Comparison of ENCODE assay signal across 8 cellular contexts in the genomic region with DNA sequence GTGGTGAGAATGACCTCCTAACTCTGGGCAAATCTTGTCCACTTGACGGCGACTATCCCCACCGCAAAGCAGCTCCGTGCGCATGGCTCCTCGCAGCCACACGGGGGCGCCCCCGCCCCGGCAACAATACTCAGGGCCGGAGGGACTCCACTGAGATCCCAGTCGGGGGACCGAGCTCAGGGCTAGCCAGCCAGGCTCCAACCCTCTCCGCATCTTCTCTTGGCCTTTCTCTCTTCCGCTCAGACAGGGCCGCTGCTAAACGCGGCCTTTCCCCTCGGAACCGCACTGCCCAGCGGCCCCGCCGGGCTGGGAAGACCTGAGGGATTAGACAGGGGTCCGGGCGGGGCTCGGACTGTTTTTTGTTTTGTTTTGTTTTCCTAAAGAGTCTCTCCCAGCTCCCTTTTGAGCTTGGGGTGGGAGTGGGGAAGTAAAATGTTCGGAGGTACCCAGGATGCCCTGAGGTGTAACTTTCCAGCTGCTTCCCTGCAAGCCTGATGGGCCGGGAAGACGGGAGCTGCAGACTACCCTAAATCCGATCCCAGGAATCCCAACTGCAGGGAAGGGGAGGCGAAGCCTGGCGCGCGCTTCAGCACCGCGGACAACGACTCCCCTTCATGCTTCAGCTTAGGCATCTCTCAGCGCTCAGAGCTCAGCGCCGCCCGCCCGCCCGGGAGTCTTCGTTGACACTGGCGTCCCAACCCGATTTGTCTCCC. TPM values are rescaled to one million over a fixed set of nuclear protein-coding genes. Genes with fewer than 3 reads are reported as not detected.
DNase-seq lines count a peak whose midpoint lies in the region; ATAC-seq, FAIRE-seq and TF ChIP-seq lines count a peak whose summit lies in the region.

No MANE protein-coding gene starts in this region.

- H3K9me3 ChIP-seq in CD4-positive, alpha-beta T cell (ENCODE audit: control insufficient read depth, low read length) = no peaks in the 10 kb centered on the region
- no peaks in the 10 kb centered on the region for H3K9me3 ChIP-seq in OCI-LY3 (ENCODE audit: insufficient read depth, low read length)
- no peaks in the 10 kb centered on the region for H3K9me3 ChIP-seq in mucosa of stomach (ENCODE audit: control insufficient read depth, low read length)

- H3K4me2 ChIP-seq in OCI-LY3 (ENCODE audit: low read length) = peak overlapping the region; percentile 95

- H3K9me3 Mint-ChIP-seq in CD4-positive, alpha-beta T cell = no peaks in the 10 kb centered on the region
- no peaks in the 10 kb centered on the region for H3K9me3 Mint-ChIP-seq in stimulated activated memory B cell treated with anti-CD40 and anti-IgM and Interleukin-4, amounts not matched to agents 10 μg/mL and 1 μg/mL and 100 μg/mL, for 72 hours

- H3K79me2 ChIP-seq in OCI-LY3 (ENCODE audit: low read length) = no peaks in the 10 kb centered on the region; the same call in 1 of the 2 replicates

- H3K9ac ChIP-seq in OCI-LY3 (ENCODE audit: low read length) (peak overlapping the region; percentile 58), mucosa of stomach (ENCODE audit: low read length) (peak overlapping the region; percentile 9)

- DNase-seq in CD4-positive, alpha-beta T cell = peak; percentile 49 to 72 (median 58)
- peak; percentile 94 for DNase-seq in HTR-8/SVneo (ENCODE audit: insufficient read length, low spot score)
- DNase-seq in activated T-cell treated with anti-CD3 and anti-CD28 coated beads, Interleukin-2, amount 50 U/mL, for 48 hours = peak; percentile 87 to 89

- peak; percentile 51 for ATAC-seq in CD4-positive, alpha-beta T cell (ENCODE audit: poor library complexity)
- ATAC-seq in GM19463 (IDR thresholded peaks at IDR 0.05; ENCODE audit: unreplicated experiment) (peak; percentile 70), esophagus mucosa (peak; percentile 67)
- peak; percentile 85 for ATAC-seq in stimulated activated memory B cell treated with anti-CD40 and anti-IgM and Interleukin-4, amounts not matched to agents 10 μg/mL and 1 μg/mL and 100 μg/mL, for 72 hours

- peaks cover 8% of the 10 kb centered on the region for H3K36me3 Mint-ChIP-seq in CD4-positive, alpha-beta T cell (ENCODE audit: low read depth)
- H3K36me3 Mint-ChIP-seq in stimulated activated memory B cell treated with anti-CD40 and anti-IgM and Interleukin-4, amounts not matched to agents 10 μg/mL and 1 μg/mL and 100 μg/mL, for 72 hours = no peaks in the 10 kb centered on the region

- H3K4me3 Mint-ChIP-seq in CD4-positive, alpha-beta T cell = peak overlapping the region; percentile 93
- H3K4me3 Mint-ChIP-seq in stimulated activated memory B cell treated with anti-CD40 and anti-IgM and Interleukin-4, amounts not matched to agents 10 μg/mL and 1 μg/mL and 100 μg/mL, for 72 hours = peak overlapping the region; percentile 78

- peaks cover 8% of the 10 kb centered on the region for H3K27me3 Mint-ChIP-seq in CD4-positive, alpha-beta T cell
- no peaks in the 10 kb centered on the region for H3K27me3 Mint-ChIP-seq in stimulated activated memory B cell treated with anti-CD40 and anti-IgM and Interleukin-4, amounts not matched to agents 10 μg/mL and 1 μg/mL and 100 μg/mL, for 72 hours

- peaks cover 64% of the 10 kb centered on the region for H3K4me1 Mint-ChIP-seq in CD4-positive, alpha-beta T cell (ENCODE audit: low read depth)
- H3K4me1 Mint-ChIP-seq in stimulated activated memory B cell treated with anti-CD40 and anti-IgM and Interleukin-4, amounts not matched to agents 10 μg/mL and 1 μg/mL and 100 μg/mL, for 72 hours = peaks cover 62% of the 10 kb centered on the region

- no peak overlapping the region; the same call in 1 of the 2 replicates for H2AFZ ChIP-seq in OCI-LY3 (ENCODE audit: low read depth, low read length)

- intact Hi-C loops in CD4-positive, alpha-beta T cell (cut with DNase I, micrococcal nuclease) = loop anchor here (1.0 to 5.0 kb wide), 4 partner anchors 168 to 276 kb away; no protein-coding TSS in a partner anchor

- peak; percentile 89 for TF ChIP-seq CTCF in CD4-positive, alpha-beta T cell (IDR thresholded peaks at IDR 0.05)
- peak; percentile 83 for TF ChIP-seq CTCF in OCI-LY3 (IDR thresholded peaks at IDR 0.05; ENCODE audit: low read depth, low read length)

- H3K36me3 ChIP-seq in OCI-LY3 (replicated peaks; ENCODE audit: low read depth, low read length) (no peaks in the 10 kb centered on the region), mucosa of stomach (ENCODE audit: control insufficient read depth, insufficient read depth, low read length) (no peaks in the 10 kb centered on the region)

- H3K27me3 ChIP-seq in CD4-positive, alpha-beta T cell (ENCODE audit: control insufficient read depth, insufficient read depth, low read length) = no peaks in the 10 kb centered on the region
- H3K27me3 ChIP-seq in OCI-LY3 (ENCODE audit: low read depth, low read length) = no peaks in the 10 kb centered on the region
- H3K27me3 ChIP-seq in mucosa of stomach (ENCODE audit: control insufficient read depth, insufficient read depth, low read length) = peaks cover 4% of the 10 kb centered on the region

- H3K4me3 ChIP-seq in OCI-LY3 (ENCODE audit: low read length) (peak overlapping the region; percentile 78), mucosa of stomach (ENCODE audit: low read length) (no peak overlapping the region)

- no peak overlapping the region for H3K27ac Mint-ChIP-seq in CD4-positive, alpha-beta T cell
- H3K27ac Mint-ChIP-seq in stimulated activated memory B cell treated with anti-CD40 and anti-IgM and Interleukin-4, amounts not matched to agents 10 μg/mL and 1 μg/mL and 100 μg/mL, for 72 hours = peak overlapping the region; percentile 36

- H4K20me1 ChIP-seq in OCI-LY3 (ENCODE audit: insufficient read depth, low read length) = no peaks in the 10 kb centered on the region; the same call in 1 of the 2 replicates

- no peak for FAIRE-seq in HTR-8/SVneo (lab: Jason Lieb, UNC)

- no peak overlapping the region for H3K27ac ChIP-seq in CD4-positive, alpha-beta T cell (ENCODE audit: low read depth, low read length)
- H3K27ac ChIP-seq in OCI-LY3 (ENCODE audit: low read length) = no peak overlapping the region

- POLR2A ChIA-PET in CD4-positive, alpha-beta T cell (lab: Charles Lee) = interaction anchor here (0.5 to 16.7 kb wide), 12 partner anchors 10 to 592 kb away, joined by 3 to 223 read pairs (median 3); a partner anchor contains a TSS

- H3K4me1 ChIP-seq in OCI-LY3 (ENCODE audit: low read length) (peaks cover 35% of the 10 kb centered on the region), mucosa of stomach (ENCODE audit: control insufficient read depth, insufficient read depth, low read length) (peaks cover 21% of the 10 kb centered on the region)

- CTCF ChIA-PET in CD4-positive, alpha-beta T cell (lab: Charles Lee) = interaction anchor here (0.5 to 3.2 kb wide), 22 partner anchors 9 to 996 kb away, joined by 3 to 32 read pairs (median 4); a partner anchor contains a TSS

RNA-seq across cellular contexts. Expression of a gene that starts 2.7 kb away (rescaled TPM):
- 1 to 10 TPM in 1 of 2 experiments, under 1 TPM in 1; 0.77 to 1.6 TPM for total RNA-seq in CD4-positive, alpha-beta T cell
- 0.84 TPM for total RNA-seq in esophagus mucosa

RNA-seq across cellular contexts. Expression of a gene that starts 22.7 kb away (rescaled TPM):
- 100 to 1,000 TPM; 395 to 416 TPM for total RNA-seq in CD4-positive, alpha-beta T cell
- total RNA-seq in esophagus mucosa = 54.4 TPM

RNA-seq across cellular contexts. Expression of a gene that starts 57.7 kb away (rescaled TPM):
- total RNA-seq in CD4-positive, alpha-beta T cell = 10 to 100 TPM; 15.5 to 15.8 TPM
- 70.2 TPM for total RNA-seq in esophagus mucosa
